ENCODE assay signal across 9 cellular contexts in genomic region chr11:61345954-61346814, GRCh38. TPM values are rescaled to one million over a fixed set of nuclear protein-coding genes. Genes with fewer than 3 reads are reported as not detected.
A peak's percentile ranks its signal among the peaks of the same experiment; 100 is the strongest.
DNase-seq lines count a peak whose midpoint lies in the region; ATAC-seq and TF ChIP-seq lines count a peak whose summit lies in the region.
"Had no signal": no experiment of that assay in that cellular context is flagged by ENCODE, and none has a peak within 500 bp of the region (broad histone marks: within the 10 kb centered on the region; RNA-seq: fewer than 3 reads in every experiment).

No MANE protein-coding gene starts in this region.

- peak overlapping the region; percentile 33 for H3K9ac ChIP-seq in Loucy (ENCODE audit: low read depth, low read length, poor library complexity, severe bottlenecking)

- no peaks in the 10 kb centered on the region for H3K9me3 ChIP-seq in Loucy (ENCODE audit: insufficient read depth, low read depth, low read length)
- no peaks in the 10 kb centered on the region for H3K9me3 ChIP-seq in breast epithelium
- H3K9me3 ChIP-seq in prostate gland, result no peaks in the 10 kb centered on the region

- no peak for ATAC-seq in HG03097 (IDR thresholded peaks at IDR 0.05; ENCODE audit: low FRiP score, unreplicated experiment)

- TF ChIP-seq CTCF in Loucy (conservative IDR thresholded peaks at IDR 0.05; ENCODE audit: low read length) (no peak), breast epithelium (IDR thresholded peaks at IDR 0.05) (no peak), prostate gland (IDR thresholded peaks at IDR 0.05) (no peak)

- WGBS in prostate gland, result 72% methylated on average over 14 of the region's 14 CpGs

- no peaks in the 10 kb centered on the region for H3K27me3 ChIP-seq in Loucy (ENCODE audit: insufficient read depth, low read length, poor library complexity, severe bottlenecking)
- H3K27me3 ChIP-seq in breast epithelium, result no peaks in the 10 kb centered on the region
- no peaks in the 10 kb centered on the region for H3K27me3 ChIP-seq in prostate gland (replicated peaks; ENCODE audit: insufficient read depth)

- no peaks in the 10 kb centered on the region for H3F3A ChIP-seq in Loucy (ENCODE audit: low read depth)

- no peak overlapping the region for H2AFZ ChIP-seq in Loucy (ENCODE audit: low read length)

- no peak for DNase-seq in breast epithelium (ENCODE audit: low spot score in 2 of 2)
- no peak for DNase-seq in prostate gland (ENCODE audit: low spot score)
- DNase-seq: hypothalamus; NCI-H1436; NCI-H748 treated with DMSO at 0.1 percent for 48 hours; stimulated activated CD4-positive, alpha-beta T cell treated with anti-CD3 and anti-CD28 coated beads, Interleukin-2, amount 100 ng/mL, for 24 hours had no signal

- H3K79me2 ChIP-seq in Loucy (ENCODE audit: insufficient read depth, low read length), result no peaks in the 10 kb centered on the region

- no peaks in the 10 kb centered on the region; the same call in 1 of the 2 replicates for H3K36me3 ChIP-seq in Loucy (ENCODE audit: insufficient read depth, low read length)
- H3K36me3 ChIP-seq in breast epithelium, result no peaks in the 10 kb centered on the region
- H3K36me3 ChIP-seq in prostate gland, result peaks cover 0 to 9% of the 10 kb centered on the region in 2 donors

- H4K20me1 ChIP-seq in Loucy (ENCODE audit: insufficient read depth, low read length, poor library complexity, severe bottlenecking), result no peaks in the 10 kb centered on the region

- H3K4me3 ChIP-seq in Loucy (ENCODE audit: low read length, poor library complexity, severe bottlenecking) (no peak overlapping the region), breast epithelium (no peak overlapping the region), skin epidermis (no peak overlapping the region), prostate gland (no peak overlapping the region)

- intact Hi-C loops in breast epithelium (cut with DNase I; ENCODE audit: low total_unique reads), result no loop called here
- intact Hi-C loops in prostate gland (cut with DNase I), result no loop called here

- peak overlapping the region; percentile 52 to 62 for H3K27ac ChIP-seq in breast epithelium
- H3K27ac ChIP-seq in skin epidermis, result peak overlapping the region in 15 of 21 experiments; percentile 1 to 77 (median 65)
- no peak overlapping the region for H3K27ac ChIP-seq in prostate gland

- H3K4me1 ChIP-seq in Loucy (ENCODE audit: insufficient read depth, low read length, poor library complexity, severe bottlenecking) (peaks cover 11% of the 10 kb centered on the region), breast epithelium (peaks cover 0 to 6% of the 10 kb centered on the region in 2 donors), prostate gland (replicated peaks) (no peaks in the 10 kb centered on the region)

- no peak for TF ChIP-seq POLR2A in breast epithelium (IDR thresholded peaks at IDR 0.05)
- TF ChIP-seq POLR2A in prostate gland (IDR thresholded peaks at IDR 0.05), result no peak

- H3K4me2 ChIP-seq in Loucy (ENCODE audit: low read depth, low read length, poor library complexity, severe bottlenecking), result peak overlapping the region; percentile 43

- H3K9me2 ChIP-seq in Loucy (replicated peaks; ENCODE audit: low read depth, low read length), result no peaks in the 10 kb centered on the region

RNA-seq across cellular contexts. Expression of gene TKFC, which starts 13.2 kb away (rescaled TPM):
- total RNA-seq in breast epithelium (10 to 100 TPM; 15.2 to 34.4 (median 26.9) TPM), prostate gland (10 to 100 TPM; 52.8 to 79.3 TPM)

RNA-seq across cellular contexts. Expression of gene DDB1, which starts 13.3 kb away (rescaled TPM):
- 100 to 1,000 TPM; 131 to 150 (median 145) TPM for total RNA-seq in breast epithelium
- total RNA-seq in prostate gland, result 100 to 1,000 TPM; 179 to 253 TPM

RNA-seq across cellular contexts. Expression of gene CYB561A3, which starts 15.5 kb away (rescaled TPM):
- total RNA-seq in breast epithelium (10 to 100 TPM; 36.7 to 46.9 (median 44.3) TPM), prostate gland (10 to 100 TPM; 51.6 to 79.1 TPM)

RNA-seq across cellular contexts. Expression of gene TMEM138, which starts 16.0 kb away (rescaled TPM):
- 10 to 100 TPM; 24.6 to 38.5 (median 32.8) TPM for total RNA-seq in breast epithelium
- total RNA-seq in prostate gland, result 10 to 100 TPM; 17.9 to 35.4 TPM

RNA-seq across cellular contexts. Expression of gene TMEM216, which starts 46.2 kb away (rescaled TPM):
- total RNA-seq in breast epithelium (10 to 100 TPM; 12.8 to 36.0 (median 27.5) TPM), prostate gland (10 to 100 TPM; 13.3 to 24.1 TPM)

Comparison
In these comparisons a context has a peak if more than half of its experiments do, and no peak if none do; other contexts are left out.
1. H3K27ac ChIP-seq: peak in breast epithelium (2 of 2) and skin epidermis (15 of 21); none in prostate gland (0 of 2).